In genomic region chr14:102554835-102555819, GRCh38 we compare ENCODE assay signal across 8 cellular contexts. TPM values are rescaled to one million over a fixed set of nuclear protein-coding genes. Genes with fewer than 3 reads are reported as not detected.
DNase-seq lines count a peak whose midpoint lies in the region; ATAC-seq and TF ChIP-seq lines count a peak whose summit lies in the region.

No MANE protein-coding gene starts in this region.

- no peaks in the 10 kb centered on the region for H4K20me1 ChIP-seq in BLaER1 treated with 17β-estradiol and CSF1 and Interleukin-3, amounts not matched to agents 10 nM and 100 nM

- peak overlapping the region; percentile 90 to 99 (median 97) for H3K9ac ChIP-seq in BLaER1 treated with 17β-estradiol and CSF1 and Interleukin-3, amounts not matched to agents 10 nM and 100 nM
- peak overlapping the region; percentile 81 to 98 for H3K9ac ChIP-seq in colonic mucosa (ENCODE audit: low read depth in 2 of 2, low read length in 2 of 2)

- H3K27me3 ChIP-seq in BLaER1 treated with 17β-estradiol and CSF1 and Interleukin-3, amounts not matched to agents 10 nM and 100 nM: no peaks in the 10 kb centered on the region
- no peaks in the 10 kb centered on the region for H3K27me3 ChIP-seq in colonic mucosa

- H3K4me2 ChIP-seq in BLaER1 treated with 17β-estradiol and CSF1 and Interleukin-3, amounts not matched to agents 10 nM and 100 nM: peak overlapping the region; percentile 82 to 98 (median 95)

- no peaks in the 10 kb centered on the region for H3K36me3 ChIP-seq in BLaER1 treated with 17β-estradiol and CSF1 and Interleukin-3, amounts not matched to agents 10 nM and 100 nM
- H3K36me3 ChIP-seq in colonic mucosa: no peaks in the 10 kb centered on the region

- ATAC-seq in HG02759 (IDR thresholded peaks at IDR 0.05; ENCODE audit: unreplicated experiment) (peak; percentile 50), HG03342 (IDR thresholded peaks at IDR 0.05; ENCODE audit: unreplicated experiment) (no peak)
- peak; percentile 75 to 77 for ATAC-seq in activated CD4-positive, CD25-positive, alpha-beta regulatory T cell treated with anti-CD3 and anti-CD28 coated beads, Interleukin-2, amount 50 U/mL, for 24 hours

- peak overlapping the region; percentile 94 to 98 (median 97) for H3K27ac ChIP-seq in BLaER1 treated with 17β-estradiol and CSF1 and Interleukin-3, amounts not matched to agents 10 nM and 100 nM
- peak overlapping the region; percentile 72 for H3K27ac ChIP-seq in colonic mucosa

- H3K4me1 ChIP-seq in BLaER1 treated with 17β-estradiol and CSF1 and Interleukin-3, amounts not matched to agents 10 nM and 100 nM: peaks cover 42 to 98% (median 90%) of the 10 kb centered on the region in 10 experiments
- peaks cover 7% of the 10 kb centered on the region for H3K4me1 ChIP-seq in colonic mucosa

- intact Hi-C loops in colonic mucosa (cut with DNase I) (no loop called here), lower leg skin (cut with DNase I; ENCODE audit: low total_unique reads) (no loop called here)

- no peak for TF ChIP-seq POLR2A in lower leg skin (IDR thresholded peaks at IDR 0.05)

- WGBS in lower leg skin, 2 donors: 4 to 5% methylated on average over 44 to 83 of the region's 94 CpGs

- peak overlapping the region; percentile 62 to 88 (median 78) for H3K4me3 ChIP-seq in BLaER1 treated with 17β-estradiol and CSF1 and Interleukin-3, amounts not matched to agents 10 nM and 100 nM
- H3K4me3 ChIP-seq in colonic mucosa (peak overlapping the region; percentile 85), lower leg skin (ENCODE audit: low read depth, poor library complexity, severe bottlenecking) (peak overlapping the region; percentile 54)

- no peaks in the 10 kb centered on the region for H3K9me3 ChIP-seq in BLaER1 treated with 17β-estradiol and CSF1 and Interleukin-3, amounts not matched to agents 10 nM and 100 nM (replicated peaks in 1 of 11)
- H3K9me3 ChIP-seq in colonic mucosa: no peaks in the 10 kb centered on the region

- DNase-seq in colonic mucosa: peak; percentile 66
- DNase-seq in lower leg skin (ENCODE audit: low spot score in 2 of 2): peak; percentile 39 to 90
- peak in 2 of 3 donors; percentile 23 to 39 for DNase-seq in stimulated activated CD4-positive, alpha-beta T cell treated with anti-CD3 and anti-CD28 coated beads, TNF-alpha, amount 100 ng/mL, for 48 hours (ENCODE audit: low read depth in 3 of 3)
- no peak for DNase-seq in pons (ENCODE audit: low spot score)

- TF ChIP-seq CTCF in colonic mucosa (IDR thresholded peaks at IDR 0.05) (no peak), lower leg skin (IDR thresholded peaks at IDR 0.05) (no peak)

RNA-seq across cellular contexts. Expression of gene RCOR1, which starts 37.3 kb away (rescaled TPM):
- total RNA-seq in colonic mucosa (10 to 100 TPM; 30.0 to 43.2 TPM), lower leg skin (10 to 100 TPM; 20.1 to 25.3 (median 22.9) TPM)

RNA-seq across cellular contexts. Expression of gene ANKRD9, which starts 45.6 kb away (rescaled TPM):
- 100 to 1,000 TPM; 107 to 115 TPM for total RNA-seq in colonic mucosa
- 100 to 1,000 TPM in 1 of 4 donors, 10 to 100 TPM in 3; 64.6 to 135 (median 69.4) TPM for total RNA-seq in lower leg skin
